In genomic region chr6:30556714-30556963, GRCh38 we compare ENCODE assay signal across 8 cellular contexts. TPM values are rescaled to one million over a fixed set of nuclear protein-coding genes. Genes with fewer than 3 reads are reported as not detected.
A peak's percentile ranks its signal among the peaks of the same experiment; 100 is the strongest.
DNase-seq lines count a peak whose midpoint lies in the region; ATAC-seq and TF ChIP-seq lines count a peak whose summit lies in the region.

No MANE protein-coding gene starts in this region.

- ATAC-seq in body of pancreas (no peak), right lobe of liver (no peak), GM18861 (IDR thresholded peaks at IDR 0.05; ENCODE audit: unreplicated experiment) (no peak), HG02610 (IDR thresholded peaks at IDR 0.05; ENCODE audit: unreplicated experiment) (no peak)

- H3K4me3 ChIP-seq in GM12865 (ENCODE audit: low read depth, low read length) = peak overlapping the region; percentile 100
- H3K4me3 ChIP-seq in body of pancreas = peak overlapping the region; percentile 58 to 64
- H3K4me3 ChIP-seq in right lobe of liver = peak overlapping the region; percentile 77 to 86 (median 84)

- H3K27me3 ChIP-seq in body of pancreas (no peaks in the 10 kb centered on the region), right lobe of liver (no peaks in the 10 kb centered on the region)

- peak overlapping the region; percentile 85 to 96 (median 94) for H3K27ac ChIP-seq in body of pancreas
- peak overlapping the region; percentile 93 to 95 (median 95) for H3K27ac ChIP-seq in right lobe of liver

- TF ChIP-seq POLR2A in body of pancreas (IDR thresholded peaks at IDR 0.05) = peak in 2 of 3 donors; percentile 75 to 82
- peak; percentile 31 for TF ChIP-seq POLR2A in right lobe of liver (IDR thresholded peaks at IDR 0.05)

- H3K9me3 ChIP-seq in body of pancreas (no peaks in the 10 kb centered on the region), right lobe of liver (no peaks in the 10 kb centered on the region)

- peak; percentile 97 for DNase-seq in GM12865 (ENCODE audit: low read depth)
- DNase-seq in RPMI8226 = peak; percentile 98
- peak in 3 of 4 donors; percentile 86 to 95 (median 90) for DNase-seq in body of pancreas
- DNase-seq in right lobe of liver = peak; percentile 86 to 94 (median 94)
- DNase-seq in stimulated activated CD8-positive, alpha-beta memory T cell treated with anti-CD3 and anti-CD28 coated beads, Interleukin-15, amount 100 ng/mL, for 4 hours (ENCODE audit: low read depth in 2 of 2) = peak; percentile 65 to 78
- no peak for DNase-seq in midbrain (lab: John Stamatoyannopoulos, UW)

- TF ChIP-seq CTCF in GM12865 (IDR thresholded peaks at IDR 0.05; ENCODE audit: insufficient read depth, low read depth, low read length, missing control alignments) (no peak), body of pancreas (IDR thresholded peaks at IDR 0.05) (peak in 1 of 7 experiments; percentile 2), right lobe of liver (IDR thresholded peaks at IDR 0.05) (no peak)

- WGBS in body of pancreas, 2 donors = 0 to 2% methylated on average over 13 of the region's 13 CpGs
- 2% methylated on average over 13 of the region's 13 CpGs for whole genome bisulfite sequencing in right lobe of liver (ENCODE audit: insufficient coverage, low coverage, low lambda C conversion rate, missing lambda C conversion rate)

- H3K4me1 ChIP-seq in body of pancreas (peaks cover 27% of the 10 kb centered on the region), right lobe of liver (peaks cover 0 to 15% (median 5%) of the 10 kb centered on the region in 4 donors)

- intact Hi-C loops in body of pancreas (cut with DNase I) (no loop called here), right lobe of liver (cut with DNase I) (no loop called here)

- peaks cover 0 to 11% of the 10 kb centered on the region in 2 donors for H3K36me3 ChIP-seq in body of pancreas (replicated peaks in 1 of 2; ENCODE audit: insufficient read depth in 1 of 2, low read depth in 2 of 2)
- peaks cover 0 to 24% (median 0%) of the 10 kb centered on the region in 4 donors for H3K36me3 ChIP-seq in right lobe of liver

RNA-seq across cellular contexts. Expression of gene GNL1, which starts 0.3 kb away (rescaled TPM):
- total RNA-seq in body of pancreas (10 to 100 TPM; 18.7 to 24.7 TPM), right lobe of liver (10 to 100 TPM in 5 of 6 experiments, 1 to 10 TPM in 1; 5.1 to 25.6 (median 19.8) TPM)

RNA-seq across cellular contexts. Expression of gene PRR3, which starts 0.5 kb away (rescaled TPM):
- total RNA-seq in body of pancreas = 10 to 100 TPM in 1 of 2 donors, 1 to 10 TPM in 1; 6.9 to 10.4 TPM
- total RNA-seq in right lobe of liver = 1 to 10 TPM; 2.3 to 3.8 (median 2.6) TPM

RNA-seq across cellular contexts. Expression of gene ABCF1, which starts 14.6 kb away (rescaled TPM):
- total RNA-seq in body of pancreas (10 to 100 TPM; 27.0 to 37.6 TPM), right lobe of liver (10 to 100 TPM; 23.3 to 35.2 (median 26.8) TPM)
